16 cellular contexts compared by ENCODE assay signal in genomic region chr3:14121859-14122258, GRCh38. TPM values are rescaled to one million over a fixed set of nuclear protein-coding genes. Genes with fewer than 3 reads are reported as not detected.
DNase-seq lines count a peak whose midpoint lies in the region; ATAC-seq and TF ChIP-seq lines count a peak whose summit lies in the region.
"Had no signal": no experiment of that assay in that cellular context is flagged by ENCODE, and none has a peak within 500 bp of the region (broad histone marks: within the 10 kb centered on the region; RNA-seq: fewer than 3 reads in every experiment).

No MANE protein-coding gene starts in this region.

- ATAC-seq in natural killer cell (no peak), HG02852 (IDR thresholded peaks at IDR 0.05; ENCODE audit: unreplicated experiment) (no peak)

- H3K4me1 ChIP-seq in DOHH2 (ENCODE audit: control insufficient read depth, low read length), result peaks cover 38% of the 10 kb centered on the region

- H3K4me3 Mint-ChIP-seq in IgD-negative memory B cell, result peak overlapping the region in 2 of 4 donors; percentile 61 to 91
- no peak overlapping the region for H3K4me3 Mint-ChIP-seq in activated naive CD8-positive, alpha-beta T cell treated with anti-CD3 and anti-CD28 coated beads for 36 hours
- peak overlapping the region; percentile 31 for H3K4me3 Mint-ChIP-seq in natural killer cell

- H3K36me3 Mint-ChIP-seq in IgD-negative memory B cell (peaks cover 2% of the 10 kb centered on the region), natural killer cell (no peaks in the 10 kb centered on the region)
- H3K36me3 Mint-ChIP-seq in activated naive CD8-positive, alpha-beta T cell treated with anti-CD3 and anti-CD28 coated beads for 36 hours, result peaks cover 32% of the 10 kb centered on the region

- no peak for DNase-seq in activated naive CD8-positive, alpha-beta T cell treated with anti-CD3 and anti-CD28 coated beads for 36 hours
- DNase-seq in natural killer cell (no peak), HEK293T (ENCODE audit: extremely low spot score) (no peak), globus pallidus (ENCODE audit: low spot score) (no peak), NCI-H187 treated with DMSO at 0.1 percent for 48 hours (lab: John Stamatoyannopoulos, UW) (no peak)
- DNase-seq: activated CD4-positive, alpha-beta memory T cell treated with anti-CD3 and anti-CD28 coated beads for 36 hours; activated T-cell treated with anti-CD3 and anti-CD28 coated beads, Interleukin-2, amount 50 U/mL, for 48 hours; HFFc6; NCI-H1694 treated with DMSO at 0.1 percent for 48 hours; NCI-H446; stimulated activated CD4-positive, alpha-beta T cell treated with anti-CD3 and anti-CD28 coated beads, Interleukin-4, amount 100 ng/mL, for 4 hours had no signal

- no peak overlapping the region for H3K27ac ChIP-seq in DOHH2 (ENCODE audit: low read depth, low read length)
- H3K27ac ChIP-seq: cardiac muscle cell, suprapubic skin had no signal

- peaks cover 72% of the 10 kb centered on the region for H3K36me3 ChIP-seq in DOHH2 (ENCODE audit: control insufficient read depth, low read length)
- H3K36me3 ChIP-seq: cardiac muscle cell had no signal

- no peaks in the 10 kb centered on the region for H3K9me2 ChIP-seq in DOHH2 (replicated peaks; ENCODE audit: control insufficient read depth, low read length)

- no peaks in the 10 kb centered on the region for H3K27me3 ChIP-seq in DOHH2 (ENCODE audit: control insufficient read depth, low read length)
- H3K27me3 ChIP-seq: cardiac muscle cell, suprapubic skin had no signal

- no peaks in the 10 kb centered on the region for H3F3A ChIP-seq in DOHH2 (ENCODE audit: control insufficient read depth, insufficient read depth)

- H3K27ac Mint-ChIP-seq in IgD-negative memory B cell (peak overlapping the region in 2 of 3 donors; percentile 28 to 74), natural killer cell (peak overlapping the region in 1 of 2 donors; percentile 13)
- peak overlapping the region; percentile 21 for H3K27ac Mint-ChIP-seq in activated naive CD8-positive, alpha-beta T cell treated with anti-CD3 and anti-CD28 coated beads for 36 hours

- H3K79me2 ChIP-seq in DOHH2 (ENCODE audit: control insufficient read depth, low read length), result peaks cover 96% of the 10 kb centered on the region

- H3K4me1 Mint-ChIP-seq in IgD-negative memory B cell, result peaks cover 6 to 30% (median 21%) of the 10 kb centered on the region in 3 donors
- peaks cover 31% of the 10 kb centered on the region for H3K4me1 Mint-ChIP-seq in activated naive CD8-positive, alpha-beta T cell treated with anti-CD3 and anti-CD28 coated beads for 36 hours
- H3K4me1 Mint-ChIP-seq in natural killer cell, result peaks cover 32 to 33% of the 10 kb centered on the region in 2 donors

- POLR2A ChIA-PET in HEK293T (lab: Yijun Ruan, JAX), result no interaction called here

- CTCF ChIA-PET in HEK293T (lab: Yijun Ruan, JAX), result no interaction called here

- H4K20me1 ChIP-seq in DOHH2 (ENCODE audit: control insufficient read depth, insufficient read depth, low read depth, low read length), result peaks cover 10% of the 10 kb centered on the region; the same call in 1 of the 2 replicates

- TF ChIP-seq CTCF in DOHH2 (IDR thresholded peaks at IDR 0.05; ENCODE audit: low read depth, low read length, poor library complexity, severe bottlenecking) (no peak), natural killer cell (IDR thresholded peaks at IDR 0.05) (no peak)

- H3K4me3 ChIP-seq in DOHH2 (ENCODE audit: low read length), result no peak overlapping the region
- H3K4me3 ChIP-seq: cardiac muscle cell, suprapubic skin had no signal

- intact Hi-C loops in natural killer cell (cut with micrococcal nuclease), result no loop called here

- H3K27me3 Mint-ChIP-seq in IgD-negative memory B cell, result no peaks in the 10 kb centered on the region
- H3K27me3 Mint-ChIP-seq in activated naive CD8-positive, alpha-beta T cell treated with anti-CD3 and anti-CD28 coated beads for 36 hours, result no peaks in the 10 kb centered on the region
- H3K27me3 Mint-ChIP-seq in natural killer cell (ENCODE audit: low read depth in 2 of 2), result no peaks in the 10 kb centered on the region
- H3K27me3 Mint-ChIP-seq: activated CD4-positive, alpha-beta memory T cell treated with anti-CD3 and anti-CD28 coated beads for 36 hours had no signal

- peak overlapping the region; percentile 88; the same call in 1 of the 2 replicates for H3K4me2 ChIP-seq in DOHH2 (ENCODE audit: low read length)

- H3K9me3 Mint-ChIP-seq in IgD-negative memory B cell (no peaks in the 10 kb centered on the region), natural killer cell (no peaks in the 10 kb centered on the region)
- H3K9me3 Mint-ChIP-seq in activated naive CD8-positive, alpha-beta T cell treated with anti-CD3 and anti-CD28 coated beads for 36 hours, result no peaks in the 10 kb centered on the region
- H3K9me3 Mint-ChIP-seq: activated CD4-positive, alpha-beta memory T cell treated with anti-CD3 and anti-CD28 coated beads for 36 hours; HFFc6 had no signal

- H3K9me3 ChIP-seq in DOHH2 (ENCODE audit: control insufficient read depth, insufficient read depth, low read length), result no peaks in the 10 kb centered on the region
- H3K9me3 ChIP-seq: suprapubic skin had no signal

TF ChIP-seq in HEK293T, 16 proteins besides CTCF, POLR2A, EP300 and RAD21:
- TF ChIP-seq HDGF (IDR thresholded peaks at IDR 0.05; ENCODE audit: borderline replicate concordance) (no peak), FOXK2 (IDR thresholded peaks at IDR 0.05) (no peak), CTBP1 (IDR thresholded peaks at IDR 0.05; ENCODE audit: borderline replicate concordance) (no peak), LEF1 (IDR thresholded peaks at IDR 0.05; ENCODE audit: borderline replicate concordance) (no peak), NFRKB (IDR thresholded peaks at IDR 0.05) (no peak), SP1 (IDR thresholded peaks at IDR 0.05) (no peak), PKNOX1 (IDR thresholded peaks at IDR 0.05) (no peak), ELF4 (IDR thresholded peaks at IDR 0.05) (no peak), BHLHE40 (IDR thresholded peaks at IDR 0.05; ENCODE audit: borderline replicate concordance) (no peak), SUZ12 (IDR thresholded peaks at IDR 0.05) (no peak), ARNT (IDR thresholded peaks at IDR 0.05) (no peak), ZNF384 (IDR thresholded peaks at IDR 0.05) (no peak), TARDBP (IDR thresholded peaks at IDR 0.05) (no peak), FOXM1 (IDR thresholded peaks at IDR 0.05; ENCODE audit: borderline replicate concordance) (no peak), L3MBTL2 (conservative IDR thresholded peaks at IDR 0.05) (no peak), FOXA1 (IDR thresholded peaks at IDR 0.05) (no peak)

RNA-seq across cellular contexts. Expression of gene CHCHD4, which starts 2.8 kb away (rescaled TPM):
- 18.7 TPM for polyA plus RNA-seq in IgD-negative memory B cell
- 10 to 100 TPM; 27.7 to 29.8 TPM for total RNA-seq in activated naive CD8-positive, alpha-beta T cell treated with anti-CD3 and anti-CD28 coated beads for 36 hours
- 1 to 10 TPM; 2.1 to 4.3 (median 3.4) TPM for total RNA-seq in natural killer cell

RNA-seq across cellular contexts. Expression of gene TMEM43, which starts 3.0 kb away (rescaled TPM):
- polyA plus RNA-seq in IgD-negative memory B cell, result 40.0 TPM
- 10 to 100 TPM; 26.8 to 27.0 TPM for total RNA-seq in activated naive CD8-positive, alpha-beta T cell treated with anti-CD3 and anti-CD28 coated beads for 36 hours
- 10 to 100 TPM; 49.5 to 61.1 (median 54.1) TPM for total RNA-seq in natural killer cell

RNA-seq across cellular contexts. Expression of gene XPC, which starts 56.5 kb away (rescaled TPM):
- polyA plus RNA-seq in IgD-negative memory B cell, result 40.6 TPM
- 10 to 100 TPM; 19.8 to 25.4 TPM for total RNA-seq in activated naive CD8-positive, alpha-beta T cell treated with anti-CD3 and anti-CD28 coated beads for 36 hours
- total RNA-seq in natural killer cell, result 10 to 100 TPM; 45.5 to 62.1 (median 50.0) TPM

RNA-seq across cellular contexts. Expression of gene LSM3, which starts 56.8 kb away (rescaled TPM):
- polyA plus RNA-seq in IgD-negative memory B cell, result 25.3 TPM
- 10 to 100 TPM; 26.3 to 27.2 TPM for total RNA-seq in activated naive CD8-positive, alpha-beta T cell treated with anti-CD3 and anti-CD28 coated beads for 36 hours
- 1 to 10 TPM; 7.6 to 9.1 (median 8.9) TPM for total RNA-seq in natural killer cell

Comparison
In these comparisons a context has a peak if more than half of its experiments do, and no peak if none do; other contexts are left out.
1. RNA of gene CHCHD4, which starts 2.8 kb away (total RNA-seq): 27.7 to 29.8 TPM in activated naive CD8-positive, alpha-beta T cell treated with anti-CD3 and anti-CD28 coated beads for 36 hours; 2.1 to 4.3 TPM in natural killer cell; every median in the first group is over 4 times any median in the second.